In the genomic region with DNA sequence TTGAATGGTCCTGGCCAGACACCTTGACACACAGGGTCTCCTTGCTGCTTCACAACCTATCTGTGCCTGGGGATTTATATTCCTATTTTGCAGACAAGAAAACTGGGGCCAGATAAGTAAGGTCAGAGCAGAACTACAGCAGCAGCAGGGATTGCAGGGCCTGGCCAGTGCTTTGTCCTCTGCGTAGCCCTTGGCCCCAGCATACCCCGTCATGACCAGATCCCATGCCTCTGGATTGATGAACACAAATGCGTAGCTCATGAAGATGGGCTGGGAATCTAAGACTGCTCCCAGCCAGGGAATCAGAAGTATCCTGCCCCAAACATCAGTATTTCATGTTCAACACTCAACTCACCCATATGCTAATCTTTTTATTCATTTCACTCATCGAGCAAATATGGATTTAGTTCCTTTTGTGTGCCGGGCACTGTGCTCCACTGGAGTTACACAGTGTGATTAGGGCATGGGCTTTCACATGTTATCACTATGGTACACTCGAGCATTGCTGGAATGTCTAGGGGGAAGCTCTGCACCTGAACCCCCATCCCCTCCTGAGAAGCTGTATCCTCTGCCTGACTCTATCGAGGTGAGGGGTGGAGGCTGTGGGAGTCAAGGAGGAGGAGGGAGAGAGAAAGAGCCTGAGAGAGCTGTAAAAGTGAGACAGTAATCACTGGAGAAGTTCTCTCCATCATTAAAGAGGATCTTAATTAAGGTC, we compare ENCODE assay signal across 16 cellular contexts.
"Had no signal": no experiment of that assay in that cellular context is flagged by ENCODE, and none has a peak within 500 bp of the region (broad histone marks: within the 10 kb centered on the region; RNA-seq: fewer than 3 reads in every experiment).

No MANE protein-coding gene starts in this region.

- H3K4me1 Mint-ChIP-seq: naive thymus-derived CD4-positive, alpha-beta T cell had no signal

- H3K4me3 Mint-ChIP-seq: naive thymus-derived CD4-positive, alpha-beta T cell; nephron progenitor cell had no signal

- H3K9me3 ChIP-seq: left lung, lower lobe of right lung, neutrophil, sigmoid colon, stomach, thoracic aorta, transverse colon had no signal

- H3K36me3 Mint-ChIP-seq: naive thymus-derived CD4-positive, alpha-beta T cell had no signal

- ATAC-seq: foreskin keratinocyte; left lung; lower lobe of right lung; naive thymus-derived CD4-positive, alpha-beta T cell had no signal

- H3K27ac Mint-ChIP-seq: naive thymus-derived CD4-positive, alpha-beta T cell; nephron progenitor cell had no signal

- DNase-seq: dermis blood vessel endothelial cell; foreskin keratinocyte; kidney glomerular epithelial cell; lower lobe of right lung; mesenchymal stem cell; naive thymus-derived CD4-positive, alpha-beta T cell; nephron progenitor cell; sigmoid colon; stimulated activated CD4-positive, alpha-beta T cell treated with anti-CD3 and anti-CD28 coated beads, Interleukin-12 subunit alpha, Interleukin-12 subunit beta, amount 100 ng/mL, for 4 hours; stimulated activated naive CD4-positive, alpha-beta T cell; substantia nigra; transverse colon had no signal
